1 cellular context compared by ENCODE assay signal in the genomic region with DNA sequence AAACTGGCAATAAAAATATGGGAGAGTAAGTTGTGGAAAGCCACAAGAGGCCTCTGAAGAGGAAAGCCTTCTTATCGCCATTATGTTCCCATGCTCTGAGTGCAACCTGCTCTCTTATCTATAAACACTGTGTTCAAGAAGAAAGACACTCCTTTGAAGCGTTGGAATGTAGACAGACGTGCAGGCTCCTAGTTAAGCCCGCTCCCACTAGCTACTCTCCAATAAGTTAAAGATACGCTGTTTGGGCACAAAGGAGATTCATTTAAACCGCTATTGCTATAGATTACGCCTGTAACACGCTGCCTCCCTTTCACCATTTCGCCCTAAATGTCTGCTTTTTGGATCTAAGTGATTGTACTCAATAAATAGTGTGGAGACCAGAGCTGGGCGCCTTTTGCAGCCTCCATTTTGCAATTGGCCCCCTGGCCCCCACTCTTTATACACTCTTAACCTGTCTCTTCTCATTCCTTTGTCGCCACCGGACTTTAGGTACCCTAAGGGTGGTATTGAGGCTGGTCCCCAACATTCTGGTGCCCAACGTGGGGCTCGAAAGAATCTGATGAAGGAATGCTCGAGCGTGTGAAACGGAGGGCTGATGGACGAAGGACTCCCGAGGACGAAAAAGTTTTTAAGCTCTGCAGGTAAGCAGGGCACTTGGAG.
TF ChIP-seq lines count a peak whose summit lies in the region.
"Not testable (repeated sequence)": the region's sequence is repeated elsewhere in the genome, so short reads cannot be mapped to it uniquely, and the experiment has no call there.

No MANE protein-coding gene starts in this region.

TF ChIP-seq in K562, 482 proteins besides CTCF, POLR2A, EP300 and RAD21:
- TF ChIP-seq, protein P1, sequence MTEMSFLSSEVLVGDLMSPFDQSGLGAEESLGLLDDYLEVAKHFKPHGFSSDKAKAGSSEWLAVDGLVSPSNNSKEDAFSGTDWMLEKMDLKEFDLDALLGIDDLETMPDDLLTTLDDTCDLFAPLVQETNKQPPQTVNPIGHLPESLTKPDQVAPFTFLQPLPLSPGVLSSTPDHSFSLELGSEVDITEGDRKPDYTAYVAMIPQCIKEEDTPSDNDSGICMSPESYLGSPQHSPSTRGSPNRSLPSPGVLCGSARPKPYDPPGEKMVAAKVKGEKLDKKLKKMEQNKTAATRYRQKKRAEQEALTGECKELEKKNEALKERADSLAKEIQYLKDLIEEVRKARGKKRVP (CRISPR knock-in tag; IDR thresholded peaks at IDR 0.05): 0 out of 2 replicates have a peak, but pooled peaks have one; percentile 10
- TF ChIP-seq CBFA2T3 (IDR thresholded peaks at IDR 0.05) (peak; percentile 32; the same call in 1 of the 2 replicates), CUX1 (CRISPR knock-in tag; IDR thresholded peaks at IDR 0.05) (peak; percentile 70; the same call in 1 of the 2 replicates), CREM (IDR thresholded peaks at IDR 0.05; ENCODE audit: low read depth) (peak; percentile 30; the same call in 1 of the 2 replicates), HNRNPLL (IDR thresholded peaks at IDR 0.05; ENCODE audit: low read depth, low read length, poor library complexity, severe bottlenecking) (peak; percentile 62), ZNF263 (CRISPR knock-in tag; IDR thresholded peaks at IDR 0.05; ENCODE audit: borderline replicate concordance) (0 out of 2 replicates have a peak, but pooled peaks have one; percentile 19), TEAD4 (IDR thresholded peaks at IDR 0.05; ENCODE audit: low read length) (peak; percentile 62; the same call in 1 of the 2 replicates), CCNT2 (IDR thresholded peaks at IDR 0.05; ENCODE audit: borderline replicate concordance, extremely low read depth, insufficient read length, low read depth, low read length) (peak; percentile 20), TCF3 (CRISPR knock-in tag; IDR thresholded peaks at IDR 0.05) (peak; percentile 19; the same call in 1 of the 2 replicates), CREB1 (CRISPR knock-in tag; IDR thresholded peaks at IDR 0.05) (0 out of 2 replicates have a peak, but pooled peaks have one; percentile 24), GTF2E2 (tag; IDR thresholded peaks at IDR 0.05) (peak; percentile 71; the same call in 1 of the 2 replicates), YY1 (IDR thresholded peaks at IDR 0.05; ENCODE audit: borderline replicate concordance in 1 of 3, control insufficient read depth in 1 of 3, extremely low read depth in 1 of 3, insufficient read depth in 3 of 3, insufficient read length in 1 of 3, insufficient replicate concordance in 2 of 3, low read depth in 1 of 3, low read length in 2 of 3) (peak in 2 of 3 experiments; percentile 20 to 69), ZFX (CRISPR knock-in tag; IDR thresholded peaks at IDR 0.05) (peak; percentile 41; the same call in 1 of the 2 replicates), PHF8 (IDR thresholded peaks at IDR 0.05; ENCODE audit: borderline replicate concordance, low read length) (peak; percentile 30; the same call in 1 of the 2 replicates), NR4A1 (tag; IDR thresholded peaks at IDR 0.05) (0 out of 2 replicates have a peak, but pooled peaks have one; percentile 68), MNT (conservative IDR thresholded peaks at IDR 0.05) (0 out of 4 replicates have a peak, but pooled peaks of 1 of the 2 experiments have one; percentile 0), TEAD1 (CRISPR knock-in tag; IDR thresholded peaks at IDR 0.05) (peak in 1 of 2 experiments; percentile 52; a peak in 1 of 4 replicates), ZNF766 (CRISPR knock-in tag; conservative IDR thresholded peaks at IDR 0.05) (0 out of 2 replicates have a peak, but pooled peaks have one; percentile 40), ZBTB7A (IDR thresholded peaks at IDR 0.05; ENCODE audit: borderline replicate concordance, control insufficient read depth, low read depth, low read length) (0 out of 2 replicates have a peak, but pooled peaks have one; percentile 38), MYC (IDR thresholded peaks at IDR 0.05; ENCODE audit: low read depth, low read length) (peak; percentile 41), MYC (CRISPR knock-in tag; IDR thresholded peaks at IDR 0.05; ENCODE audit: borderline replicate concordance, low read depth) (0 out of 2 replicates have a peak, but pooled peaks have one; percentile 46), CHD4 (IDR thresholded peaks at IDR 0.05; ENCODE audit: insufficient read depth, insufficient replicate concordance, low read depth, low read length, poor library complexity, severe bottlenecking) (peak; percentile 4), VEZF1 (CRISPR knock-in tag; IDR thresholded peaks at IDR 0.05) (peak; percentile 22), HMBOX1 (IDR thresholded peaks at IDR 0.05) (peak; percentile 63; the same call in 1 of the 2 replicates), RB1 (IDR thresholded peaks at IDR 0.05; ENCODE audit: low read depth) (0 out of 2 replicates have a peak, but pooled peaks have one; percentile 17), ZNF583 (CRISPR knock-in tag; IDR thresholded peaks at IDR 0.05) (peak; percentile 9; the same call in 1 of the 2 replicates), TFAP4 (CRISPR knock-in tag; IDR thresholded peaks at IDR 0.05; ENCODE audit: borderline replicate concordance) (0 out of 2 replicates have a peak, but pooled peaks have one; percentile 26)
- TF ChIP-seq TEAD4 (CRISPR knock-in tag; IDR thresholded peaks at IDR 0.05; ENCODE audit: borderline replicate concordance); CREB1 (IDR thresholded peaks at IDR 0.05); NR4A1 (CRISPR knock-in tag; IDR thresholded peaks at IDR 0.05): not testable (repeated sequence)
- TF ChIP-seq, protein P2, sequence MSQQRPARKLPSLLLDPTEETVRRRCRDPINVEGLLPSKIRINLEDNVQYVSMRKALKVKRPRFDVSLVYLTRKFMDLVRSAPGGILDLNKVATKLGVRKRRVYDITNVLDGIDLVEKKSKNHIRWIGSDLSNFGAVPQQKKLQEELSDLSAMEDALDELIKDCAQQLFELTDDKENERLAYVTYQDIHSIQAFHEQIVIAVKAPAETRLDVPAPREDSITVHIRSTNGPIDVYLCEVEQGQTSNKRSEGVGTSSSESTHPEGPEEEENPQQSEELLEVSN (IDR thresholded peaks at IDR 0.05; ENCODE audit: borderline replicate concordance in 1 of 2, extremely low read depth in 1 of 2, insufficient read depth in 1 of 2, insufficient read length in 1 of 2, low read depth in 1 of 2, low read length in 1 of 2, poor library complexity in 1 of 2, severe bottlenecking in 1 of 2): peak in 1 of 2 experiments; percentile 15
